ENCODE assay signal across 17 cellular contexts in the genomic region with DNA sequence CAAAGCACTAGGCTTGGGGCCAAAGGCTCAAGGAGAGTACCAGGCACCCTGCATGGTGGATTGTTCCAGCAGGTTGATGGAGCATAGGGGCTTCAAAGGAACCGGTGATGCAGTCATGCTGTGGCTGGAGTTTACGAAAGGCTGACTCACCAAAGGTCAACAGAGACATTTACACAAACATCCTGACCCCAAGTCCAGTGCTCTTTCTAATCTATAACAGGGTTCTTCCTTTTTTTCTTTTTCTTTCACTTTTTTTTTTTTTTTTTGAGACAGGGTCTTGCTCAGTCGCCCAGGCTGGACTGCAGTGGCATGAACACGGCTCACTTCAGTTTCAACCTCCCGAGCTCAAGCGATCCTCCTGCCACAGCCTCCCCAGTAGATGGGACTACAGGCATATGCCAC. TPM values are rescaled to one million over a fixed set of nuclear protein-coding genes. Genes with fewer than 3 reads are reported as not detected.
DNase-seq lines count a peak whose midpoint lies in the region; ATAC-seq and TF ChIP-seq lines count a peak whose summit lies in the region.
"Had no signal": no experiment of that assay in that cellular context is flagged by ENCODE, and none has a peak within 500 bp of the region (broad histone marks: within the 10 kb centered on the region; RNA-seq: fewer than 3 reads in every experiment).

No MANE protein-coding gene starts in this region.

- ATAC-seq in stimulated activated memory B cell treated with anti-CD40 and anti-IgM and Interleukin-4, amounts not matched to agents 10 μg/mL and 1 μg/mL and 100 μg/mL, for 72 hours = peak; percentile 43
- no peak for ATAC-seq in HG02623 (IDR thresholded peaks at IDR 0.05; ENCODE audit: unreplicated experiment)
- ATAC-seq: activated T-helper 17 cell treated with anti-CD3 and anti-CD28 coated beads, Interleukin-2, amount 50 U/mL, for 72 hours; mucosa of descending colon had no signal

- H3K4me1 Mint-ChIP-seq in stimulated activated memory B cell treated with anti-CD40 and anti-IgM and Interleukin-4, amounts not matched to agents 10 μg/mL and 1 μg/mL and 100 μg/mL, for 72 hours = peaks cover 2% of the 10 kb centered on the region
- H3K4me1 Mint-ChIP-seq: activated CD4-positive, alpha-beta T cell treated with anti-CD3 and anti-CD28 coated beads, Interleukin-2, amount 10 ng/mL, durations not matched to agents 7 days and 5 days; activated T-helper 17 cell treated with anti-CD3 and anti-CD28 coated beads, Interleukin-2, amount 50 U/mL, for 72 hours had no signal

- no peak overlapping the region for H3K4me3 Mint-ChIP-seq in stimulated activated memory B cell treated with anti-CD40 and anti-IgM and Interleukin-4, amounts not matched to agents 10 μg/mL and 1 μg/mL and 100 μg/mL, for 72 hours
- H3K4me3 Mint-ChIP-seq: activated CD4-positive, alpha-beta T cell treated with anti-CD3 and anti-CD28 coated beads, Interleukin-2, amount 10 ng/mL, durations not matched to agents 7 days and 5 days; activated T-helper 17 cell treated with anti-CD3 and anti-CD28 coated beads, Interleukin-2, amount 50 U/mL, for 72 hours had no signal

- TF ChIP-seq CTCF in GM10248 (IDR thresholded peaks at IDR 0.05; ENCODE audit: control extremely low read depth, extremely low read depth, low read depth, missing control alignments) = no peak

- peak; percentile 15 for DNase-seq in SKM-1 treated with dmso at 0.1 percent for 144 hours (lab: John Stamatoyannopoulos, UW; ENCODE audit: unreplicated experiment)
- no peak for DNase-seq in SKM-1 (lab: John Stamatoyannopoulos, UW; ENCODE audit: unreplicated experiment)
- peak; percentile 34 to 39 for DNase-seq in NOMO-1 (lab: John Stamatoyannopoulos, UW; ENCODE audit: unreplicated experiment in 2 of 2)
- peak; percentile 22 for DNase-seq in dermis blood vessel endothelial cell
- DNase-seq in GM10248 (ENCODE audit: extremely low spot score) = no peak
- no peak for DNase-seq in NCI-H2196 (lab: John Stamatoyannopoulos, UW; ENCODE audit: unreplicated experiment)
- DNase-seq: activated CD4-positive, alpha-beta T cell treated with anti-CD3 and anti-CD28 coated beads, Interleukin-2, amount 10 ng/mL, durations not matched to agents 7 days and 5 days; effector CD4-positive, alpha-beta T cell; H7; kidney; mucosa of descending colon; NCI-H345; occipital lobe had no signal

- POLR2A ChIA-PET in GM10248 (lab: Yijun Ruan, JAX) = no interaction called here

- H3K9me3 Mint-ChIP-seq in stimulated activated memory B cell treated with anti-CD40 and anti-IgM and Interleukin-4, amounts not matched to agents 10 μg/mL and 1 μg/mL and 100 μg/mL, for 72 hours = no peaks in the 10 kb centered on the region
- H3K9me3 Mint-ChIP-seq: activated CD4-positive, alpha-beta T cell treated with anti-CD3 and anti-CD28 coated beads, Interleukin-2, amount 10 ng/mL, durations not matched to agents 7 days and 5 days; activated T-helper 17 cell treated with anti-CD3 and anti-CD28 coated beads, Interleukin-2, amount 50 U/mL, for 72 hours had no signal

- CTCF ChIA-PET in GM10248 (lab: Yijun Ruan, JAX) = interaction anchor here (1.4 to 2.7 kb wide), 2 partner anchors 9 to 22 kb away, joined by 5 to 14 read pairs; no protein-coding TSS in a partner anchor

- H3K27ac Mint-ChIP-seq in stimulated activated memory B cell treated with anti-CD40 and anti-IgM and Interleukin-4, amounts not matched to agents 10 μg/mL and 1 μg/mL and 100 μg/mL, for 72 hours = no peak overlapping the region
- H3K27ac Mint-ChIP-seq: activated CD4-positive, alpha-beta T cell treated with anti-CD3 and anti-CD28 coated beads, Interleukin-2, amount 10 ng/mL, durations not matched to agents 7 days and 5 days; activated T-helper 17 cell treated with anti-CD3 and anti-CD28 coated beads, Interleukin-2, amount 50 U/mL, for 72 hours had no signal

- no peaks in the 10 kb centered on the region for H3K36me3 Mint-ChIP-seq in stimulated activated memory B cell treated with anti-CD40 and anti-IgM and Interleukin-4, amounts not matched to agents 10 μg/mL and 1 μg/mL and 100 μg/mL, for 72 hours

- H3K27me3 Mint-ChIP-seq in stimulated activated memory B cell treated with anti-CD40 and anti-IgM and Interleukin-4, amounts not matched to agents 10 μg/mL and 1 μg/mL and 100 μg/mL, for 72 hours = peaks cover 66% of the 10 kb centered on the region

RNA-seq across cellular contexts. Expression of a gene that starts 35.6 kb away (rescaled TPM):
- total RNA-seq in dermis blood vessel endothelial cell = not detected in 2 replicates
- total RNA-seq: glomerular endothelial cell, H7, mucosa of descending colon had no signal

RNA-seq across cellular contexts. Expression of a gene that starts 36.5 kb away (rescaled TPM):
- total RNA-seq in dermis blood vessel endothelial cell = 15.0 and 18.8 TPM in 2 replicates

Comparison
In these comparisons a context has a peak if more than half of its experiments do, and no peak if none do; other contexts are left out.
1. DNase-seq: peak in SKM-1 treated with dmso at 0.1 percent for 144 hours (single experiment), NOMO-1 (2 of 2) and dermis blood vessel endothelial cell (single experiment); none in SKM-1 (single experiment), GM10248 (single experiment) and NCI-H2196 (single experiment).